Comparison of ENCODE assay signal across 8 cellular contexts in the genomic region with DNA sequence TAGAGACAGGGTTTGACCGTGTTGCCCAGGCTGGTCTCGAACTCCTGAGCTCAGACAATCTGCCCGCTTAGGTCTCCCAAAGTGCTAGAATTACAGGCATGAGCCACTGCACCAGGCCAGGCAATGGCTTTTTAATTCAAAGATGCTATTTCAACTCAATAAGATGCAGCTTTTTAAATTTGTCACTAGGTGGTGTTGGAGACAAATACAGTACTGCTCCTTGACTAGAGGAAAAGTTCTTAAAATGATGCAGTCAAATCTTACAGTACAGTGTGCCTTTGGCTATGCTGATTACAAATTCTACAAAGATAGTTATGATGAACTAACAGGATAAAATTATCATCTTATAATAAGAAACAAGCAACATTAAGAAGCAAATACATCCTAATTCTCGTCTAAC.
DNase-seq lines count a peak whose midpoint lies in the region; ATAC-seq and TF ChIP-seq lines count a peak whose summit lies in the region.

No MANE protein-coding gene starts in this region.

- H3K4me1 ChIP-seq in BE2C (peaks cover 11% of the 10 kb centered on the region), ascending aorta (no peaks in the 10 kb centered on the region), adrenal gland (replicated peaks in 1 of 2) (no peaks in the 10 kb centered on the region)

- intact Hi-C loops in ascending aorta (cut with DNase I) (no loop called here), adrenal gland (cut with DNase I) (no loop called here)

- TF ChIP-seq CTCF in BE2C (IDR thresholded peaks at IDR 0.05; ENCODE audit: low read depth, low read length) (peak; percentile 57), foreskin fibroblast (IDR thresholded peaks at IDR 0.05; ENCODE audit: low read depth, low read length) (peak; percentile 23), ascending aorta (IDR thresholded peaks at IDR 0.05) (no peak), adrenal gland (IDR thresholded peaks at IDR 0.05) (peak in 1 of 6 experiments; percentile 6)

- ATAC-seq in HG02623 (IDR thresholded peaks at IDR 0.05; ENCODE audit: unreplicated experiment) = peak; percentile 67

- no peak for TF ChIP-seq POLR2A in adrenal gland (IDR thresholded peaks at IDR 0.05)

- no peaks in the 10 kb centered on the region for H3K36me3 ChIP-seq in BE2C
- H3K36me3 ChIP-seq in ascending aorta = no peaks in the 10 kb centered on the region
- H3K36me3 ChIP-seq in adrenal gland (replicated peaks in 1 of 2) = no peaks in the 10 kb centered on the region

- H3K27me3 ChIP-seq in BE2C (no peaks in the 10 kb centered on the region), ascending aorta (no peaks in the 10 kb centered on the region), adrenal gland (no peaks in the 10 kb centered on the region)

- H3K4me3 ChIP-seq in BE2C (ENCODE audit: low read depth, low read length) = no peak overlapping the region
- no peak overlapping the region for H3K4me3 ChIP-seq in foreskin fibroblast (ENCODE audit: low read depth in 1 of 2, low read length in 2 of 2)
- no peak overlapping the region for H3K4me3 ChIP-seq in ascending aorta
- H3K4me3 ChIP-seq in adrenal gland = no peak overlapping the region

- no peak overlapping the region for H3K27ac ChIP-seq in ascending aorta
- H3K27ac ChIP-seq in adrenal gland = no peak overlapping the region

- H3K9me3 ChIP-seq in BE2C (no peaks in the 10 kb centered on the region), ascending aorta (no peaks in the 10 kb centered on the region), adrenal gland (replicated peaks in 1 of 3) (no peaks in the 10 kb centered on the region)

- DNase-seq in BE2C = no peak
- DNase-seq in RPMI7951 (ENCODE audit: low read depth) = peak; percentile 0
- peak; percentile 4 to 21 for DNase-seq in foreskin fibroblast
- no peak for DNase-seq in NCI-H1092 (lab: John Stamatoyannopoulos, UW)
- no peak for DNase-seq in ascending aorta (ENCODE audit: low spot score in 2 of 2)
- DNase-seq in midbrain (lab: John Stamatoyannopoulos, UW) = no peak
- DNase-seq in adrenal gland = no peak

- 82 to 97% (median 91%) methylated on average over 3 to 4 of the region's 4 CpGs for WGBS in adrenal gland, 4 donors

Comparison
In these comparisons a context has a peak if more than half of its experiments do, and no peak if none do; other contexts are left out.
1. DNase-seq: peak in RPMI7951 (single experiment) and foreskin fibroblast (2 of 2); none in BE2C (single experiment), NCI-H1092 (single experiment), ascending aorta (0 of 2), midbrain (single experiment) and adrenal gland (0 of 7).
2. CTCF ChIP-seq: peak in BE2C (single experiment) and foreskin fibroblast (single experiment); none in ascending aorta (0 of 3).